Comparison of ENCODE assay signal across 15 cellular contexts in genomic region chr7:33351709-33352108, GRCh38.
DNase-seq lines count a peak whose midpoint lies in the region; ATAC-seq and TF ChIP-seq lines count a peak whose summit lies in the region.
"Had no signal": no experiment of that assay in that cellular context is flagged by ENCODE, and none has a peak within 500 bp of the region (broad histone marks: within the 10 kb centered on the region; RNA-seq: fewer than 3 reads in every experiment).

No MANE protein-coding gene starts in this region.

- H3K27ac Mint-ChIP-seq in CD14-positive monocyte = no peak overlapping the region
- H3K27ac Mint-ChIP-seq: B cell; CD4-positive, alpha-beta memory T cell had no signal

- POLR2A ChIA-PET in HCT116 (lab: Charles Lee) = no interaction called here

- no peaks in the 10 kb centered on the region for H3F3A ChIP-seq in smooth muscle cell (ENCODE audit: low read depth)

- H3K27ac ChIP-seq in HCT116 (ENCODE audit: low read depth, low read length) (0 out of 2 replicates have a peak overlapping the region, but pooled peaks have one; percentile 5), iPS-18a (ENCODE audit: low read length) (no peak overlapping the region), smooth muscle cell (ENCODE audit: low read depth) (peak overlapping the region; percentile 13), psoas muscle (no peak overlapping the region)

- H3K4me3 ChIP-seq in HCT116 (replicated peaks in 1 of 2; ENCODE audit: low read depth in 1 of 2, low read length in 2 of 2) (no peak overlapping the region), iPS-18a (ENCODE audit: low read length) (peak overlapping the region; percentile 12), smooth muscle cell (no peak overlapping the region), psoas muscle (no peak overlapping the region)
- H3K4me3 ChIP-seq: HAP-1 had no signal

- no peak overlapping the region for H3K4me2 ChIP-seq in HCT116 (ENCODE audit: low read length)
- no peak overlapping the region for H3K4me2 ChIP-seq in smooth muscle cell

- H3K4me1 ChIP-seq in HCT116 (ENCODE audit: control insufficient read depth in 1 of 2, insufficient read depth in 2 of 2, low read length in 2 of 2) (peaks cover 0 to 3% of the 10 kb centered on the region in 2 experiments; a peak in 1 of 4 replicates), iPS-18a (ENCODE audit: control insufficient read depth, low read depth, low read length) (peaks cover 9% of the 10 kb centered on the region), smooth muscle cell (ENCODE audit: low read depth) (peaks cover 9% of the 10 kb centered on the region), psoas muscle (no peaks in the 10 kb centered on the region)
- H3K4me1 ChIP-seq: HAP-1 had no signal

- H4K20me1 ChIP-seq in HCT116 (ENCODE audit: insufficient read depth) (no peaks in the 10 kb centered on the region), smooth muscle cell (ENCODE audit: low read depth) (no peaks in the 10 kb centered on the region)

- RAD21 ChIA-PET in HCT116 (lab: Charles Lee; ENCODE audit: low non-redundant PET in 1 of 2, low total read pairs in 2 of 2, uncharacterized antibody in 2 of 2, unreplicated experiment in 2 of 2) = no interaction called here

- H3K9me3 Mint-ChIP-seq in CD14-positive monocyte = peaks cover 0 to 2% (median 0%) of the 10 kb centered on the region in 7 donors

- DNase-seq in HCT116 (ENCODE audit: low read depth, low spot score) (no peak), ecto neural progenitor cell (ENCODE audit: low spot score) (peak; percentile 72), smooth muscle cell (lab: John Stamatoyannopoulos, UW; ENCODE audit: unreplicated experiment) (no peak), CD14-positive monocyte (ENCODE audit: low spot score) (no peak), psoas muscle (no peak)
- DNase-seq: CD4-positive, alpha-beta memory T cell; KBM-7; NCI-H146; NCI-H2081 treated with DMSO at 0.1 percent for 48 hours; NCI-H345; PC-3 had no signal

- no peak overlapping the region for H2AFZ ChIP-seq in HCT116 (ENCODE audit: low read depth, low read length, poor library complexity, severe bottlenecking)
- H2AFZ ChIP-seq in smooth muscle cell (ENCODE audit: low read depth) = no peak overlapping the region

- no peak overlapping the region for H3K4me3 Mint-ChIP-seq in CD14-positive monocyte
- H3K4me3 Mint-ChIP-seq: B cell; CD4-positive, alpha-beta memory T cell had no signal

- no peaks in the 10 kb centered on the region for H3K9me3 ChIP-seq in HCT116 (ENCODE audit: control insufficient read depth in 1 of 2, insufficient read depth in 1 of 2, low read depth in 1 of 2, low read length in 2 of 2)
- no peaks in the 10 kb centered on the region for H3K9me3 ChIP-seq in iPS-18a (ENCODE audit: control insufficient read depth, low read depth, low read length)
- no peaks in the 10 kb centered on the region for H3K9me3 ChIP-seq in smooth muscle cell (replicated peaks; ENCODE audit: low read depth)
- no peaks in the 10 kb centered on the region for H3K9me3 ChIP-seq in psoas muscle
- H3K9me3 ChIP-seq: HAP-1 had no signal

- TF ChIP-seq RAD21 in HCT116 (IDR thresholded peaks at IDR 0.05; ENCODE audit: low read depth) = no peak

- H3K9me2 ChIP-seq in HCT116 (ENCODE audit: insufficient read depth) = no peaks in the 10 kb centered on the region

- H3K4me1 Mint-ChIP-seq in CD14-positive monocyte = no peaks in the 10 kb centered on the region
- H3K4me1 Mint-ChIP-seq: B cell had no signal

- no peak for TF ChIP-seq POLR2A in HCT116 (IDR thresholded peaks at IDR 0.05; ENCODE audit: borderline replicate concordance, extremely low read depth, insufficient read depth, insufficient read length)

- no TSS peak for BruUV-seq in HCT116 (replicated peaks; lab: Mats Ljungman, UMichigan)

- no peak for TF ChIP-seq CTCF in HCT116 (IDR thresholded peaks at IDR 0.05 in 2 of 3, conservative IDR thresholded peaks at IDR 0.05 in 1 of 3; ENCODE audit: borderline replicate concordance in 1 of 3, insufficient read depth in 1 of 3, low read depth in 2 of 3, low read length in 2 of 3)
- no peak for TF ChIP-seq CTCF in smooth muscle cell (IDR thresholded peaks at IDR 0.05; ENCODE audit: borderline replicate concordance, insufficient read depth, poor library complexity, severe bottlenecking)
- TF ChIP-seq CTCF in CD14-positive monocyte (IDR thresholded peaks at IDR 0.05) = no peak
- TF ChIP-seq CTCF in psoas muscle (IDR thresholded peaks at IDR 0.05) = no peak

- H3K36me3 Mint-ChIP-seq in CD14-positive monocyte = no peaks in the 10 kb centered on the region

- 73% methylated on average over 9 of the region's 9 CpGs for WGBS in smooth muscle cell (ENCODE audit: low lambda C conversion rate)
- 97% methylated on average over 9 of the region's 9 CpGs for WGBS in psoas muscle, 3 donors

- H3K79me2 ChIP-seq in HCT116 (ENCODE audit: insufficient read depth, low read length) = no peaks in the 10 kb centered on the region
- H3K79me2 ChIP-seq in smooth muscle cell (ENCODE audit: low read depth) = no peaks in the 10 kb centered on the region

- no peaks in the 10 kb centered on the region for H3K27me3 Mint-ChIP-seq in CD14-positive monocyte (ENCODE audit: low read depth in 3 of 3)
- H3K27me3 Mint-ChIP-seq: B cell; CD4-positive, alpha-beta memory T cell had no signal

- H3K27me3 ChIP-seq in HCT116 (ENCODE audit: insufficient read depth, low read length) (no peaks in the 10 kb centered on the region), iPS-18a (ENCODE audit: control insufficient read depth, insufficient read depth, low read length) (no peaks in the 10 kb centered on the region), smooth muscle cell (ENCODE audit: low read depth) (no peaks in the 10 kb centered on the region), psoas muscle (ENCODE audit: insufficient read depth in 3 of 3, low read length in 2 of 3) (no peaks in the 10 kb centered on the region)

- H3K9ac ChIP-seq in HCT116 (ENCODE audit: low read length) (no peak overlapping the region), iPS-18a (ENCODE audit: low read length) (no peak overlapping the region), smooth muscle cell (ENCODE audit: low read depth) (no peak overlapping the region)

- H3K36me3 ChIP-seq in HCT116 (ENCODE audit: control insufficient read depth in 1 of 2, insufficient read depth in 2 of 2, low read length in 2 of 2) = no peaks in the 10 kb centered on the region
- H3K36me3 ChIP-seq in iPS-18a (ENCODE audit: control insufficient read depth, low read depth, low read length) = no peaks in the 10 kb centered on the region
- H3K36me3 ChIP-seq in smooth muscle cell (ENCODE audit: low read depth) = no peaks in the 10 kb centered on the region
- no peaks in the 10 kb centered on the region for H3K36me3 ChIP-seq in psoas muscle (ENCODE audit: insufficient read depth in 1 of 2, low read depth in 1 of 2)
- H3K36me3 ChIP-seq: HAP-1 had no signal

- CTCF ChIA-PET in HCT116 (lab: Charles Lee) = no interaction called here

- ATAC-seq in HCT116 (no peak), HG03460 (IDR thresholded peaks at IDR 0.05; ENCODE audit: unreplicated experiment) (no peak), psoas muscle (no peak)
- ATAC-seq: PC-3 had no signal

- intact Hi-C loops in HCT116 (cut with micrococcal nuclease) (no loop called here), CD14-positive monocyte (cut with micrococcal nuclease) (no loop called here), psoas muscle (cut with DNase I) (no loop called here)

TF ChIP-seq in HCT116, 20 proteins besides CTCF, POLR2A, EP300 and RAD21 (continues in another document):
- TF ChIP-seq JUND (IDR thresholded peaks at IDR 0.05) = no peak
- no peak for TF ChIP-seq ZBTB33 (IDR thresholded peaks at IDR 0.05; ENCODE audit: extremely low read depth, insufficient replicate concordance, low read length)
- no peak for TF ChIP-seq EZH2phosphoT487 (IDR thresholded peaks at IDR 0.05; ENCODE audit: borderline replicate concordance)
- no peak for TF ChIP-seq EZH2 (IDR thresholded peaks at IDR 0.05)
- TF ChIP-seq YY1 (IDR thresholded peaks at IDR 0.05; ENCODE audit: extremely low read depth, insufficient replicate concordance, low read depth, low read length) = no peak
- no peak for TF ChIP-seq TCF7L2 (IDR thresholded peaks at IDR 0.05; ENCODE audit: borderline replicate concordance, extremely low read depth, insufficient read depth, insufficient read length)
- no peak for TF ChIP-seq MAX (IDR thresholded peaks at IDR 0.05)
- TF ChIP-seq CEBPB (IDR thresholded peaks at IDR 0.05; ENCODE audit: low read depth) = no peak
- no peak for TF ChIP-seq ZFX (IDR thresholded peaks at IDR 0.05)

Comparison
In these comparisons a context has a peak if more than half of its experiments do, and no peak if none do; other contexts are left out.
1. H3K27ac ChIP-seq: peak in HCT116 (single experiment) and smooth muscle cell (single experiment); none in iPS-18a (single experiment) and psoas muscle (single experiment).